ENCODE assay signal across 19 cellular contexts in the genomic region with DNA sequence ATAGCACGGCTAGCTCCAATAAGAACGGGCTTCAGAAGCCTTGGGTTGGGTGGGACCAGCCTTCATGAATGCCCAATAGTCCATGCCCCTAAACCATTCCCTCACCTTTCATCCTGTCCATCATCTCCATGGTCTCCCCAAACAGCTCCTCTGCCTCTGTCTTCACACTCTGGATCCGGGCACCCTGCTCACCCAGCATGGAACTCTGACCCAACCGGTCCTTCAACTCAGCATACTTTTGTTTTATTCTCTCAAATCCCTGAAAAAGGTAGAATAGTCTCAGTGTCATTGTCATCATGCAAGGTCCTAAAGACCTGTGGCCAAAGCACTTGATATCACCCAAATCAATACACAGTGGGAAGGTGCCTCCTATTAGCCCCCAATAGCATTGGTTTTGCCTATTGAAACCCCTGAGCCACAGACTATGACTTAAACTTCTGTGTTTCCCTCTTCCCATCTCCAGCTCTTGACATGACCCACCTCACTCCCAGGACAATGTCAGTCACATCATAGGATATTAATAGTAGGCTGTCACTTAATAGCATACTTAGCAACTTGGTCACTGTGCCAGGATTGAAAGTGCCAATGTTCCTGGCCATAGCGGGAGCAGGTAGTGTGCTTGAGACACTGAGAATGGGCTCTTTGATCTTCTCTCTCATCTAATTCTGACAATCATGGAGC. TPM values are rescaled to one million over a fixed set of nuclear protein-coding genes. Genes with fewer than 3 reads are reported as not detected.
DNase-seq lines count a peak whose midpoint lies in the region; ATAC-seq and TF ChIP-seq lines count a peak whose summit lies in the region.
"Had no signal": no experiment of that assay in that cellular context is flagged by ENCODE, and none has a peak within 500 bp of the region (broad histone marks: within the 10 kb centered on the region; RNA-seq: fewer than 3 reads in every experiment).

No MANE protein-coding gene starts in this region.

- no peak overlapping the region for H3K14ac ChIP-seq in trophoblast cell (ENCODE audit: low read length)

- no peak overlapping the region for H2BK12ac ChIP-seq in trophoblast cell (ENCODE audit: low read length)

- no peak overlapping the region for H4K12ac ChIP-seq in trophoblast cell (ENCODE audit: low read depth, low read length)

- H3K9ac ChIP-seq in trophoblast cell (ENCODE audit: low read length) = no peak overlapping the region

- no peaks in the 10 kb centered on the region for H3K79me2 ChIP-seq in trophoblast cell (ENCODE audit: control insufficient read depth, insufficient read depth, low read length, poor library complexity)

- no peak overlapping the region for H2BK5ac ChIP-seq in trophoblast cell (ENCODE audit: low read depth, low read length, poor library complexity)

- peaks cover 23 to 31% of the 10 kb centered on the region in 2 experiments for H3K36me3 ChIP-seq in trophoblast cell (ENCODE audit: control insufficient read depth in 1 of 2, insufficient read depth in 2 of 2, low read length in 2 of 2)
- H3K36me3 ChIP-seq in vagina = no peaks in the 10 kb centered on the region
- H3K36me3 ChIP-seq: BE2C had no signal

- H2AFZ ChIP-seq in trophoblast cell (ENCODE audit: insufficient read depth, low read length, poor library complexity) = no peak overlapping the region

- H3K4me3 ChIP-seq in trophoblast cell (ENCODE audit: low read depth, low read length) (no peak overlapping the region), vagina (no peak overlapping the region)

- no peak overlapping the region for H4K91ac ChIP-seq in trophoblast cell (ENCODE audit: low read depth, low read length)

- no peak overlapping the region for H4K8ac ChIP-seq in trophoblast cell (ENCODE audit: low read depth, low read length)

- no peak overlapping the region for H3K4ac ChIP-seq in trophoblast cell (ENCODE audit: low read depth, low read length)

- H3K4me2 ChIP-seq in trophoblast cell (ENCODE audit: low read length) = no peak overlapping the region

- no peak for TF ChIP-seq CTCF in vagina (IDR thresholded peaks at IDR 0.05)

- no peaks in the 10 kb centered on the region for H3K79me1 ChIP-seq in trophoblast cell (ENCODE audit: low read length)

- peaks cover 0 to 5% of the 10 kb centered on the region in 2 experiments for H3K4me1 ChIP-seq in trophoblast cell (ENCODE audit: control insufficient read depth in 1 of 2, insufficient read depth in 2 of 2, low read length in 2 of 2)
- no peaks in the 10 kb centered on the region for H3K4me1 ChIP-seq in vagina
- H3K4me1 ChIP-seq: BE2C had no signal

- DNase-seq in epithelial cell of prostate (ENCODE audit: low read depth, low spot score) (no peak), left cardiac atrium (no peak), trophoblast cell (peak; percentile 85 to 94), vagina (ENCODE audit: extremely low spot score in 2 of 2) (no peak), glomerular visceral epithelial cell (ENCODE audit: extremely low spot score) (no peak)
- DNase-seq: BE2C, DMS79, H7, Karpas-422, NCI-H1417, NCI-H1694 treated with DMSO at 0.1 percent for 48 hours, NCI-H2081 treated with DMSO at 0.1 percent for 48 hours, NCI-H2171 treated with DMSO at 0.1 percent for 48 hours, NCI-H446, NCI-H526, OCI-M1, SHP77 had no signal

- WGBS in trophoblast cell (ENCODE audit: extremely low coverage, insufficient coverage, insufficient read length) = no CpG with 5 or more reads among the region's 5 CpGs

- H3K23ac ChIP-seq in trophoblast cell (ENCODE audit: low read length) = no peak overlapping the region

- H3K27me3 ChIP-seq in trophoblast cell (ENCODE audit: insufficient read depth, low read length) = no peaks in the 10 kb centered on the region
- H3K27me3 ChIP-seq in vagina = no peaks in the 10 kb centered on the region
- H3K27me3 ChIP-seq: BE2C had no signal

- no peak overlapping the region for H2AK5ac ChIP-seq in trophoblast cell (ENCODE audit: low read length)

- peak overlapping the region; percentile 100 for H3K27ac ChIP-seq in epithelial cell of prostate
- no peak overlapping the region for H3K27ac ChIP-seq in trophoblast cell (ENCODE audit: low read depth, low read length)
- no peak overlapping the region for H3K27ac ChIP-seq in vagina

- H3K9me3 ChIP-seq in trophoblast cell (ENCODE audit: insufficient read depth, low read depth, low read length) (peaks cover 3% of the 10 kb centered on the region), vagina (no peaks in the 10 kb centered on the region)
- H3K9me3 ChIP-seq: BE2C had no signal

- ATAC-seq in left cardiac atrium (peak; percentile 60 to 75), GM19035 (IDR thresholded peaks at IDR 0.05; ENCODE audit: unreplicated experiment) (no peak), GM18520 (IDR thresholded peaks at IDR 0.05; ENCODE audit: unreplicated experiment) (no peak)

- H2BK120ac ChIP-seq in trophoblast cell (ENCODE audit: insufficient read depth, low read length, poor library complexity) = no peak overlapping the region

- intact Hi-C loops in left cardiac atrium (cut with DNase I) = no loop called here
- intact Hi-C loops in vagina (cut with DNase I) = no loop called here

- TF ChIP-seq POLR2A in vagina (IDR thresholded peaks at IDR 0.05) = no peak

- no peak overlapping the region for H3K18ac ChIP-seq in trophoblast cell (ENCODE audit: low read length)

RNA-seq across cellular contexts. Expression of a gene that starts 33.0 kb away (rescaled TPM):
- under 1 TPM in 1 of 2 donors, not detected in 1; 0.31 TPM for total RNA-seq in left cardiac atrium
- 11.6 and 13.5 TPM in 2 replicates for polyA plus RNA-seq in trophoblast cell (2013)
- not detected for total RNA-seq in vagina

RNA-seq across cellular contexts. Expression of a gene that starts 35.7 kb away (rescaled TPM):
- 10 to 100 TPM in 1 of 2 donors, 1 to 10 TPM in 1; 8.4 to 14.3 TPM for total RNA-seq in left cardiac atrium
- polyA plus RNA-seq in trophoblast cell (2013) = 3.6 and 4.0 TPM in 2 replicates
- 68.8 TPM for total RNA-seq in vagina

RNA-seq across cellular contexts. Expression of a gene that starts 58.7 kb away (rescaled TPM):
- 100 to 1,000 TPM; 220 to 440 TPM for total RNA-seq in left cardiac atrium
- 0.96 and 1.1 TPM in 2 replicates for polyA plus RNA-seq in trophoblast cell (2013)
- total RNA-seq in vagina = 187 TPM

Comparison
In these comparisons a context has a peak if more than half of its experiments do, and no peak if none do; other contexts are left out.
1. DNase-seq: peak in trophoblast cell (2 of 2); none in epithelial cell of prostate (single experiment), left cardiac atrium (single experiment), vagina (0 of 2) and glomerular visceral epithelial cell (single experiment).
2. ATAC-seq: peak in left cardiac atrium (2 of 2); none in GM19035 (single experiment) and GM18520 (single experiment).